Comparison of ENCODE assay signal across 22 cellular contexts in the genomic region with DNA sequence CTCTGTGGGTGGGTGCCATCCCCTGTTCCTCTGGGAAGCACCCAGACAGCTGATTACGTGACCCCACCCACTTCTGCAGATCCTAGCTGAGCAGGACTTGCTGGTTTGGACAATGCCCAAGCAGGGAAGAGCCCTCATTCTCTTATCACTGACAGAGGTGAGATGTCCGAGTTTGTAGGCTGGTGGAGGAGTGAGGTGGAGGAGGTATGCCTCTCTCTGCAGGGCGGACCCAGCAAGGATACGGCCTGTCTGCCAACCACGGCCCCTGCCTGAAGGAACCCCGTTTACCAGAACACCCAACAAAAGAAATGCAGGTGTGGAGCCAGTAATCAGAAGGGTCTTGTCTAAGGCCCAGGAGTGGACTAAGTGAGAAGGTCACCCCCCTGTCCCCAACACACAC.
"Had no signal": no experiment of that assay in that cellular context is flagged by ENCODE, and none has a peak within 500 bp of the region (broad histone marks: within the 10 kb centered on the region; RNA-seq: fewer than 3 reads in every experiment).

No MANE protein-coding gene starts in this region.

- H3K27me3 Mint-ChIP-seq: activated B cell treated with CpG ODN at 0.5 μM for 24 hours; activated naive CD8-positive, alpha-beta T cell treated with anti-CD3 and anti-CD28 coated beads, Interleukin-2, amount 10 ng/mL, durations not matched to agents 7 days and 5 days; stimulated activated naive B cell treated with anti-CD40 and anti-IgM and Interleukin-4, amounts not matched to agents 10 μg/mL and 1 μg/mL and 100 μg/mL, for 72 hours had no signal

- H3K4me1 Mint-ChIP-seq: activated B cell treated with CpG ODN at 0.5 μM for 24 hours had no signal

- H3K9me3 Mint-ChIP-seq: activated B cell treated with CpG ODN at 0.5 μM for 24 hours; activated naive CD4-positive, alpha-beta T cell treated with anti-CD3 and anti-CD28 coated beads for 36 hours; stimulated activated naive B cell treated with anti-CD40 and anti-IgM and Interleukin-4, amounts not matched to agents 10 μg/mL and 1 μg/mL and 100 μg/mL, for 72 hours had no signal

- H3K4me3 Mint-ChIP-seq: activated B cell treated with CpG ODN at 0.5 μM for 24 hours; activated naive CD4-positive, alpha-beta T cell treated with anti-CD3 and anti-CD28 coated beads for 36 hours; activated naive CD8-positive, alpha-beta T cell treated with anti-CD3 and anti-CD28 coated beads, Interleukin-2, amount 10 ng/mL, durations not matched to agents 7 days and 5 days; activated T-cell treated with anti-CD3 and anti-CD28 coated beads, Interleukin-2, amount 50 U/mL, for 72 hours; stimulated activated naive B cell treated with anti-CD40 and anti-IgM and Interleukin-4, amounts not matched to agents 10 μg/mL and 1 μg/mL and 100 μg/mL, for 72 hours had no signal

- ATAC-seq: activated T-cell treated with anti-CD3 and anti-CD28 coated beads, Interleukin-2, amount 50 U/mL, for 72 hours; gastroesophageal sphincter; psoas muscle; stimulated activated naive B cell treated with anti-CD40 and anti-IgM and Interleukin-4, amounts not matched to agents 10 μg/mL and 1 μg/mL and 100 μg/mL, for 72 hours had no signal

- H3K27ac Mint-ChIP-seq: activated B cell treated with CpG ODN at 0.5 μM for 24 hours; activated naive CD8-positive, alpha-beta T cell treated with anti-CD3 and anti-CD28 coated beads, Interleukin-2, amount 10 ng/mL, durations not matched to agents 7 days and 5 days; stimulated activated naive B cell treated with anti-CD40 and anti-IgM and Interleukin-4, amounts not matched to agents 10 μg/mL and 1 μg/mL and 100 μg/mL, for 72 hours had no signal

- H3K36me3 ChIP-seq: brain microvascular endothelial cell had no signal

- H3K9me3 ChIP-seq: psoas muscle, sigmoid colon had no signal

- H3K4me3 ChIP-seq: gastroesophageal sphincter, hepatocyte, left ventricle myocardium inferior, lung, psoas muscle, sigmoid colon, tibial nerve had no signal

- H3K27ac ChIP-seq: brain microvascular endothelial cell, gastroesophageal sphincter, hepatocyte, left ventricle myocardium inferior, parathyroid adenoma, psoas muscle, sigmoid colon, tibial nerve had no signal

- H3K27me3 ChIP-seq: brain microvascular endothelial cell, gastroesophageal sphincter, sigmoid colon, tibial nerve had no signal

- DNase-seq: activated B cell treated with CpG ODN at 0.5 μM for 24 hours; activated CD4-positive, alpha-beta T cell treated with anti-CD3 and anti-CD28 coated beads, Interleukin-2, amount 50 U/mL, for 1 hour; activated naive CD4-positive, alpha-beta T cell treated with anti-CD3 and anti-CD28 coated beads for 36 hours; activated naive CD8-positive, alpha-beta T cell treated with anti-CD3 and anti-CD28 coated beads, Interleukin-2, amount 10 ng/mL, durations not matched to agents 7 days and 5 days; activated T-cell treated with anti-CD3 and anti-CD28 coated beads for 4 hours; activated T-cell treated with anti-CD3 and anti-CD28 coated beads, Interleukin-2, amount 50 U/mL, for 72 hours; amniotic stem cell; brain microvascular endothelial cell; caudate nucleus; left ventricle myocardium inferior; nucleus accumbens; psoas muscle; sigmoid colon; small intestine; stimulated activated CD4-positive, alpha-beta T cell treated with anti-CD3 and anti-CD28 coated beads, Interleukin-4, amount 100 ng/mL, for 4 hours; stimulated activated CD8-positive, alpha-beta memory T cell treated with anti-CD3 and anti-CD28 coated beads, Interleukin-4, amount 100 ng/mL, for 48 hours; stimulated activated naive B cell treated with anti-CD40 and anti-IgM and Interleukin-4, amounts not matched to agents 10 μg/mL and 1 μg/mL and 100 μg/mL, for 72 hours had no signal

- H3K4me1 ChIP-seq: gastroesophageal sphincter, left ventricle myocardium inferior, parathyroid adenoma, psoas muscle, sigmoid colon, tibial nerve had no signal
